Comparison of ENCODE assay signal across 1 cellular context in the genomic region with DNA sequence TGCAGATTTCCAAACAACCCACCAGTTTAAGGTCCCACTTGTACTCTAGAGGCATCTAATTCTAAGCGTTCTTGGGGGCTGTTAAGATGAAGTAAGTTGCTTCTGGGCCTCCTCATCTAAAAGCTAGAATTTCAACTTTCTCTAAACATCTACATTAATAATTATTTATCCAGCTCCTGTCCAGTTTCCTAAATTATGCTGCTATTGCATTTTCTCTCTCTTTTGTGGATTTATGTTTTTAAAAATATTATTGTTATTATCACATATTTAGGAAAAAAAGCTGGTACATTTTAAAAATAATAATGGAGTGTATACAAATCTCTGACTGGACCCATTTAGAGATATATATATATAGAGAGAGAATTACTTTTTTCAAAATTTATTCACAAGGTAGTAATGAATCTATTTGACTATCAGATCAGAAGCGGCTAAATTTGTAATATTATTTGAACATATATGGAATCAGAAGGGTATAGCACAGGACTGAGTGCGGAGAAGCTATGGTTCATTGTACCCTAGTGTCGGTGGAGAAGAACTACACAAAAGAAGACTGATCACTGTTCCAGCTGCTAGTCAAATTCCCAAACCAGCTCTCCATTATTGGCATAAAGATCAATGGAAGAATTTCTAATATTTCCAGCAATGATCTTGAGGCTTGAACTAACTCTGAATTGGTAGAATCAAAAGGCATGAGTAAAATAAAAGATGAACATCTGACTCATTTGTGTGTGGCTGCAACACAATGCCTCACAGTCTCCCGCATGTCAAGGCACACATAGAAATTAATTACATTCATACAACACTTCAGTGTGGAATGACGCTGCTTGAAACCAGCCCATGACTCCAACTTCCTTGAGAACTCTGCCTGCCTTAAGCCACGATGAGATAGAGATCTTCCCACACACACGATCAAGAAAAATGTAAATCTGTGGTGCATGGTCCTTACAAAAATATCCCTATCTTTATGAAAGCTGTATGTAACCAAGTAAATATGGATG.
TF ChIP-seq lines count a peak whose summit lies in the region.

No MANE protein-coding gene starts in this region.

TF ChIP-seq in SK-N-SH treated with all-trans-retinoic acid at 6 μM for 48 hours, 23 proteins besides CTCF, POLR2A, EP300 and RAD21 (continued from another document):
- TF ChIP-seq, protein P1, sequence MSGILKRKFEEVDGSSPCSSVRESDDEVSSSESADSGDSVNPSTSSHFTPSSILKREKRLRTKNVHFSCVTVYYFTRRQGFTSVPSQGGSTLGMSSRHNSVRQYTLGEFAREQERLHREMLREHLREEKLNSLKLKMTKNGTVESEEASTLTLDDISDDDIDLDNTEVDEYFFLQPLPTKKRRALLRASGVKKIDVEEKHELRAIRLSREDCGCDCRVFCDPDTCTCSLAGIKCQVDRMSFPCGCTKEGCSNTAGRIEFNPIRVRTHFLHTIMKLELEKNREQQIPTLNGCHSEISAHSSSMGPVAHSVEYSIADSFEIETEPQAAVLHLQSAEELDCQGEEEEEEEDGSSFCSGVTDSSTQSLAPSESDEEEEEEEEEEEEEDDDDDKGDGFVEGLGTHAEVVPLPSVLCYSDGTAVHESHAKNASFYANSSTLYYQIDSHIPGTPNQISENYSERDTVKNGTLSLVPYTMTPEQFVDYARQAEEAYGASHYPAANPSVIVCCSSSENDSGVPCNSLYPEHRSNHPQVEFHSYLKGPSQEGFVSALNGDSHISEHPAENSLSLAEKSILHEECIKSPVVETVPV (CRISPR knock-in tag; IDR thresholded peaks at IDR 0.05), result no peak
- no peak for TF ChIP-seq ZNF8 (CRISPR knock-in tag; IDR thresholded peaks at IDR 0.05)
- TF ChIP-seq ARNTL (CRISPR knock-in tag; IDR thresholded peaks at IDR 0.05; ENCODE audit: borderline replicate concordance, low read depth), result no peak
- TF ChIP-seq, protein P2, sequence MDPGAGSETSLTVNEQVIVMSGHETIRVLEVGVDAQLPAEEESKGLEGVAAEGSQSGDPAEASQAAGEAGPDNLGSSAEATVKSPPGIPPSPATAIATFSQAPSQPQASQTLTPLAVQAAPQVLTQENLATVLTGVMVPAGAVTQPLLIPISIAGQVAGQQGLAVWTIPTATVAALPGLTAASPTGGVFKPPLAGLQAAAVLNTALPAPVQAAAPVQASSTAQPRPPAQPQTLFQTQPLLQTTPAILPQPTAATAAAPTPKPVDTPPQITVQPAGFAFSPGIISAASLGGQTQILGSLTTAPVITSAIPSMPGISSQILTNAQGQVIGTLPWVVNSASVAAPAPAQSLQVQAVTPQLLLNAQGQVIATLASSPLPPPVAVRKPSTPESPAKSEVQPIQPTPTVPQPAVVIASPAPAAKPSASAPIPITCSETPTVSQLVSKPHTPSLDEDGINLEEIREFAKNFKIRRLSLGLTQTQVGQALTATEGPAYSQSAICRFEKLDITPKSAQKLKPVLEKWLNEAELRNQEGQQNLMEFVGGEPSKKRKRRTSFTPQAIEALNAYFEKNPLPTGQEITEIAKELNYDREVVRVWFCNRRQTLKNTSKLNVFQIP (CRISPR knock-in tag; IDR thresholded peaks at IDR 0.05; ENCODE audit: borderline replicate concordance, low read depth), result no peak
- TF ChIP-seq SNAI2 (CRISPR knock-in tag; IDR thresholded peaks at IDR 0.05), result no peak
- no peak for TF ChIP-seq CSDC2 (CRISPR knock-in tag; IDR thresholded peaks at IDR 0.05)
- TF ChIP-seq ZNF70 (CRISPR knock-in tag; IDR thresholded peaks at IDR 0.05), result no peak
- no peak for TF ChIP-seq BACH2 (CRISPR knock-in tag; IDR thresholded peaks at IDR 0.05; ENCODE audit: borderline replicate concordance)
- TF ChIP-seq, protein P3, sequence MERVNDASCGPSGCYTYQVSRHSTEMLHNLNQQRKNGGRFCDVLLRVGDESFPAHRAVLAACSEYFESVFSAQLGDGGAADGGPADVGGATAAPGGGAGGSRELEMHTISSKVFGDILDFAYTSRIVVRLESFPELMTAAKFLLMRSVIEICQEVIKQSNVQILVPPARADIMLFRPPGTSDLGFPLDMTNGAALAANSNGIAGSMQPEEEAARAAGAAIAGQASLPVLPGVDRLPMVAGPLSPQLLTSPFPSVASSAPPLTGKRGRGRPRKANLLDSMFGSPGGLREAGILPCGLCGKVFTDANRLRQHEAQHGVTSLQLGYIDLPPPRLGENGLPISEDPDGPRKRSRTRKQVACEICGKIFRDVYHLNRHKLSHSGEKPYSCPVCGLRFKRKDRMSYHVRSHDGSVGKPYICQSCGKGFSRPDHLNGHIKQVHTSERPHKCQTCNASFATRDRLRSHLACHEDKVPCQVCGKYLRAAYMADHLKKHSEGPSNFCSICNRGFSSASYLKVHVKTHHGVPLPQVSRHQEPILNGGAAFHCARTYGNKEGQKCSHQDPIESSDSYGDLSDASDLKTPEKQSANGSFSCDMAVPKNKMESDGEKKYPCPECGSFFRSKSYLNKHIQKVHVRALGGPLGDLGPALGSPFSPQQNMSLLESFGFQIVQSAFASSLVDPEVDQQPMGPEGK (CRISPR knock-in tag; IDR thresholded peaks at IDR 0.05; ENCODE audit: borderline replicate concordance), result no peak
- TF ChIP-seq ESRRG (CRISPR knock-in tag; IDR thresholded peaks at IDR 0.05), result no peak
TF ChIP-seq in SK-N-SH treated with all-trans-retinoic acid at 6 μM for 48 hours: peak in this region for 0.
